ENCODE assay signal across 1 cellular context in the genomic region with DNA sequence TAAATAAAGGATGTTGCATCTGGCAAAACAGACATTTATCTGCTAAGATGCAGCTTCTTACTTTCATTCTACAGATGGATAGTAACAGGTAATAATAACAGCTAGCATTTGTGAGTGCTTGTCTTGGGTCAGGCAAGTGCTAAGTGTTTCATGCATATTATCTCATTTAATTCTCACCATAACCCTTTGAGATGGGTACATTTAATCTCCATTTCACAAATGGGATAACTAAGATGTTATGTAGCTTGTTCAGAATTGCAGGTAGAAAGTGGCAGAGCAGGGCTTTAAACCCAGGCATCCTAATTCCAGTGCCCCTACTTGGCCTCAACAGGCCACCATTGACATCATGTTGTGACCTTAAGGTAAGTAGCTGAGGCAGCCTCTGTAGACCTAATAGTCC.
TF ChIP-seq lines count a peak whose summit lies in the region.

No MANE protein-coding gene starts in this region.

TF ChIP-seq in HepG2, 621 proteins besides CTCF, POLR2A, EP300 and RAD21:
- TF ChIP-seq SRY (CRISPR knock-in tag; IDR thresholded peaks at IDR 0.05) (no peak), NCOA2 (CRISPR knock-in tag; IDR thresholded peaks at IDR 0.05) (no peak), ZNF230 (CRISPR knock-in tag; IDR thresholded peaks at IDR 0.05) (no peak), ZBTB20 (CRISPR knock-in tag; IDR thresholded peaks at IDR 0.05; ENCODE audit: borderline replicate concordance, low read depth) (no peak), ZFP36 (IDR thresholded peaks at IDR 0.05; ENCODE audit: borderline replicate concordance, low read depth, low read length, partially characterized antibody) (no peak), ATM (IDR thresholded peaks at IDR 0.05; ENCODE audit: borderline replicate concordance) (no peak), HMGA1 (CRISPR knock-in tag; conservative IDR thresholded peaks at IDR 0.05) (no peak), YEATS2 (CRISPR knock-in tag; IDR thresholded peaks at IDR 0.05; ENCODE audit: borderline replicate concordance) (no peak), ERF (CRISPR knock-in tag; IDR thresholded peaks at IDR 0.05) (no peak), KLF6 (CRISPR knock-in tag; IDR thresholded peaks at IDR 0.05) (no peak), FOXO4 (CRISPR knock-in tag; conservative IDR thresholded peaks at IDR 0.05) (no peak), ZNF337 (CRISPR knock-in tag; IDR thresholded peaks at IDR 0.05; ENCODE audit: borderline replicate concordance, low read depth) (no peak)
- TF ChIP-seq, protein P1, sequence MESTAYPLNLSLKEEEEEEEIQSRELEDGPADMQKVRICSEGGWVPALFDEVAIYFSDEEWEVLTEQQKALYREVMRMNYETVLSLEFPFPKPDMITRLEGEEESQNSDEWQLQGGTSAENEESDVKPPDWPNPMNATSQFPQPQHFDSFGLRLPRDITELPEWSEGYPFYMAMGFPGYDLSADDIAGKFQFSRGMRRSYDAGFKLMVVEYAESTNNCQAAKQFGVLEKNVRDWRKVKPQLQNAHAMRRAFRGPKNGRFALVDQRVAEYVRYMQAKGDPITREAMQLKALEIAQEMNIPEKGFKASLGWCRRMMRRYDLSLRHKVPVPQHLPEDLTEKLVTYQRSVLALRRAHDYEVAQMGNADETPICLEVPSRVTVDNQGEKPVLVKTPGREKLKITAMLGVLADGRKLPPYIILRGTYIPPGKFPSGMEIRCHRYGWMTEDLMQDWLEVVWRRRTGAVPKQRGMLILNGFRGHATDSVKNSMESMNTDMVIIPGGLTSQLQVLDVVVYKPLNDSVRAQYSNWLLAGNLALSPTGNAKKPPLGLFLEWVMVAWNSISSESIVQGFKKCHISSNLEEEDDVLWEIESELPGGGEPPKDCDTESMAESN (CRISPR knock-in tag; conservative IDR thresholded peaks at IDR 0.05) = no peak
- TF ChIP-seq, protein P2, sequence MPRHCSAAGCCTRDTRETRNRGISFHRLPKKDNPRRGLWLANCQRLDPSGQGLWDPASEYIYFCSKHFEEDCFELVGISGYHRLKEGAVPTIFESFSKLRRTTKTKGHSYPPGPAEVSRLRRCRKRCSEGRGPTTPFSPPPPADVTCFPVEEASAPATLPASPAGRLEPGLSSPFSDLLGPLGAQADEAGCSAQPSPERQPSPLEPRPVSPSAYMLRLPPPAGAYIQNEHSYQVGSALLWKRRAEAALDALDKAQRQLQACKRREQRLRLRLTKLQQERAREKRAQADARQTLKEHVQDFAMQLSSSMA (CRISPR knock-in tag; IDR thresholded peaks at IDR 0.05) = no peak
- TF ChIP-seq, protein P3, sequence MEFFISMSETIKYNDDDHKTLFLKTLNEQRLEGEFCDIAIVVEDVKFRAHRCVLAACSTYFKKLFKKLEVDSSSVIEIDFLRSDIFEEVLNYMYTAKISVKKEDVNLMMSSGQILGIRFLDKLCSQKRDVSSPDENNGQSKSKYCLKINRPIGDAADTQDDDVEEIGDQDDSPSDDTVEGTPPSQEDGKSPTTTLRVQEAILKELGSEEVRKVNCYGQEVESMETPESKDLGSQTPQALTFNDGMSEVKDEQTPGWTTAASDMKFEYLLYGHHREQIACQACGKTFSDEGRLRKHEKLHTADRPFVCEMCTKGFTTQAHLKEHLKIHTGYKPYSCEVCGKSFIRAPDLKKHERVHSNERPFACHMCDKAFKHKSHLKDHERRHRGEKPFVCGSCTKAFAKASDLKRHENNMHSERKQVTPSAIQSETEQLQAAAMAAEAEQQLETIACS (CRISPR knock-in tag; IDR thresholded peaks at IDR 0.05) = no peak
